In the genomic region with DNA sequence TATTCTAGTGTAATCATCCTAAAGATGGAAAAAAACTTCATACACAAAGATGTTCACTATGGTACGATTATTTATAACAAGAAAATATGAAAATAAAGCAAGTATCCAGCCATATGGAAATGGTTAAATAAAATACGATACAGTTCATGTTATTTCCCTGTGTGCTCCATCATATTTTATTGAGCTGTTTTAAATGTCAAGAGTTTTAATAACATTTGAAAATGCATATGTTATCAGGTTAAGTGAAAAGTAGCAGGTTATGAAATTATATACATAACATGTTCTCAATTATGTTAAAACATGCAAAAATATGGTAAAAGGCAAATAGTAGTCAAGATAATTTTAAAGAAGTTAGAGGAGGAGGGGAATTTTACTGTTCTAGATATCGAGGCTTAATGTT, we compare ENCODE assay signal across 11 cellular contexts.
"Had no signal": no experiment of that assay in that cellular context is flagged by ENCODE, and none has a peak within 500 bp of the region (broad histone marks: within the 10 kb centered on the region; RNA-seq: fewer than 3 reads in every experiment).

No MANE protein-coding gene starts in this region.

- FAIRE-seq: HepG2 had no signal

- H3K27ac ChIP-seq: GM23248, HL-60, KMS-11 had no signal

- H3K9me3 ChIP-seq: HAP-1 had no signal

- ATAC-seq: HCT116, HepG2 had no signal

- H3K4me3 Mint-ChIP-seq: HFFc6, IgD-negative memory B cell had no signal

- H3K27ac Mint-ChIP-seq: HFFc6, IgD-negative memory B cell had no signal

- H3K9me3 Mint-ChIP-seq: IgD-negative memory B cell had no signal

- H3K4me3 ChIP-seq: GM23248, HAP-1 had no signal

- H3K4me1 Mint-ChIP-seq: IgD-negative memory B cell had no signal

- H3K9ac ChIP-seq: GM23248, KMS-11 had no signal

- DNase-seq: GM23248, GOT3, H7, HFFc6, KBM-7 had no signal

- H3K36me3 ChIP-seq: HAP-1 had no signal
